In genomic region chr1:161647507-161648360, GRCh38 we compare ENCODE assay signal across 8 cellular contexts. TPM values are rescaled to one million over a fixed set of nuclear protein-coding genes. Genes with fewer than 3 reads are reported as not detected.
DNase-seq lines count a peak whose midpoint lies in the region; ATAC-seq and TF ChIP-seq lines count a peak whose summit lies in the region.
"Not testable (repeated sequence)": the region's sequence is repeated elsewhere in the genome, so short reads cannot be mapped to it uniquely, and the experiment has no call there.
"Had no signal": no experiment of that assay in that cellular context is flagged by ENCODE, and none has a peak within 500 bp of the region (broad histone marks: within the 10 kb centered on the region; RNA-seq: fewer than 3 reads in every experiment).

No MANE protein-coding gene starts in this region.

- CTCF ChIA-PET in HEK293 (lab: Yijun Ruan, JAX): interaction anchor here (0.6 to 1.2 kb wide), 8 partner anchors 78 to 390 kb away, joined by 3 to 8 read pairs (median 4); no protein-coding TSS in a partner anchor

- H3K36me3 ChIP-seq in DND-41 (ENCODE audit: insufficient read depth, low read length); HEK293 (ENCODE audit: control insufficient read depth in 2 of 2, insufficient read depth in 1 of 2, low read length in 2 of 2): not testable (repeated sequence)

- not testable (repeated sequence) for H3K27ac Mint-ChIP-seq in nephron

- not testable (repeated sequence) for H3K4me1 ChIP-seq in DND-41 (ENCODE audit: insufficient read depth, low read length); HEK293 (ENCODE audit: control insufficient read depth, insufficient read depth, low read length)

- H3K27me3 Mint-ChIP-seq in nephron (ENCODE audit: low read depth): not testable (repeated sequence)

- H2AFZ ChIP-seq in DND-41 (ENCODE audit: low read depth, low read length): not testable (repeated sequence)

- H3K4me3 Mint-ChIP-seq in nephron: not testable (repeated sequence)

- not testable (repeated sequence) for H3K9ac ChIP-seq in DND-41 (ENCODE audit: low read depth, low read length)

- H3K36me3 Mint-ChIP-seq in nephron (ENCODE audit: low read depth): not testable (repeated sequence)

- H4K20me1 ChIP-seq in DND-41 (ENCODE audit: insufficient read depth, low read length): not testable (repeated sequence)

- H3K4me1 Mint-ChIP-seq in nephron: not testable (repeated sequence)

- intact Hi-C loops in left ventricle myocardium superior (cut with micrococcal nuclease): loop anchor here (5.0 kb wide), 1 partner anchor 90 kb away; no protein-coding TSS in a partner anchor

- POLR2A ChIA-PET in HEK293 (lab: Yijun Ruan, JAX): not testable (repeated sequence)

- not testable (repeated sequence) for H3K79me2 ChIP-seq in DND-41 (ENCODE audit: insufficient read depth, low read length)

- H3K9me3 ChIP-seq in DND-41 (ENCODE audit: insufficient read depth, low read length, severe bottlenecking); HEK293 (ENCODE audit: control insufficient read depth, insufficient read depth, low read depth, low read length): not testable (repeated sequence)

- H3K9me3 Mint-ChIP-seq in nephron: not testable (repeated sequence)

- ATAC-seq in DND-41 (ENCODE audit: insufficient read depth, low read depth): peak; percentile 37; the same call in 1 of the 3 replicates
- peak; percentile 45 for ATAC-seq in left ventricle myocardium superior

- not testable (repeated sequence) for H3K4me2 ChIP-seq in DND-41 (ENCODE audit: insufficient read depth, low read length)

- TF ChIP-seq CTCF in DND-41 (IDR thresholded peaks at IDR 0.05; ENCODE audit: borderline replicate concordance, extremely low read depth, low read length, poor library complexity, severe bottlenecking) (peak; percentile 49), nephron (IDR thresholded peaks at IDR 0.05; ENCODE audit: unreplicated experiment in 3 of 3) (peak; percentile 51 to 58 (median 56))
- not testable (repeated sequence) for TF ChIP-seq CTCF in HEK293 (tag by site-specific recombination; IDR thresholded peaks at IDR 0.05)

- H3K27me3 ChIP-seq in DND-41 (ENCODE audit: insufficient read depth, low read length, poor library complexity): not testable (repeated sequence)

- not testable (repeated sequence) for H3K27ac ChIP-seq in DND-41 (ENCODE audit: low read length); HEK293 (ENCODE audit: extremely low read depth, low read depth, low read length)

- H3K4me3 ChIP-seq in DND-41 (ENCODE audit: low read depth in 1 of 2, low read length in 2 of 2); HEK293 (ENCODE audit: low read depth, low read length): not testable (repeated sequence)

- DNase-seq in DND-41, left ventricle myocardium superior: not testable (repeated sequence)
- peak; percentile 2 for DNase-seq in NCI-H2029 treated with DMSO at 0.1 percent for 48 hours (lab: John Stamatoyannopoulos, UW)
- peak; percentile 29 for DNase-seq in SW480 (ENCODE audit: low spot score)
- peak; percentile 24 for DNase-seq in central memory CD4-positive, alpha-beta T cell

TF ChIP-seq in HEK293, 187 proteins besides CTCF, POLR2A, EP300 and RAD21:
- 0 out of 2 replicates have a peak, but pooled peaks have one; percentile 9 for TF ChIP-seq ZNF654 (tag by site-specific recombination; IDR thresholded peaks at IDR 0.05; ENCODE audit: low read depth)

RNA-seq across cellular contexts. Expression of gene FCGR2B, which starts 15.2 kb away (rescaled TPM):
- 12.6 TPM for total RNA-seq in left ventricle myocardium superior

RNA-seq across cellular contexts. Expression of gene FCGR3B, which starts 16.8 kb away (rescaled TPM):
- total RNA-seq in left ventricle myocardium superior: 3.3 TPM

RNA-seq across cellular contexts. Expression of gene FCRLA, which starts 59.3 kb away (rescaled TPM):
- not detected for total RNA-seq in left ventricle myocardium superior
- total RNA-seq: cerebellum had no signal
